8 cellular contexts compared by ENCODE assay signal in genomic region chr1:28329395-28330153, GRCh38. TPM values are rescaled to one million over a fixed set of nuclear protein-coding genes. Genes with fewer than 3 reads are reported as not detected.
DNase-seq lines count a peak whose midpoint lies in the region; ATAC-seq and TF ChIP-seq lines count a peak whose summit lies in the region.

No MANE protein-coding gene starts in this region.

- peak overlapping the region; percentile 84 for H3K27ac ChIP-seq in CD4-positive, alpha-beta memory T cell (ENCODE audit: low read depth, low read length)
- H3K27ac ChIP-seq in HUES6 (ENCODE audit: low read depth, low read length) (peak overlapping the region; percentile 66; the same call in 1 of the 2 replicates), epithelial cell of prostate (peak overlapping the region; percentile 93), thyroid gland (peak overlapping the region; percentile 62 to 86 (median 71))

- intact Hi-C loops in CD4-positive, alpha-beta memory T cell (cut with micrococcal nuclease), result loop anchor here (1.0 kb wide), 2 partner anchors 40 to 81 kb away; partner anchors contain the start of gene PHACTR4
- intact Hi-C loops in thyroid gland (cut with DNase I), result no loop called here

- peaks cover 20% of the 10 kb centered on the region for H3K36me3 ChIP-seq in CD4-positive, alpha-beta memory T cell (ENCODE audit: insufficient read depth, low read length)
- H3K36me3 ChIP-seq in HUES6 (ENCODE audit: control insufficient read depth, insufficient read depth, low read length) (peaks cover 35% of the 10 kb centered on the region), thyroid gland (peaks cover 25 to 29% of the 10 kb centered on the region in 2 donors)

- 48 to 62% methylated on average over 21 to 29 of the region's 29 CpGs for WGBS in thyroid gland, 2 donors

- no peaks in the 10 kb centered on the region for H3K27me3 ChIP-seq in CD4-positive, alpha-beta memory T cell (ENCODE audit: insufficient read depth, low read length)
- H3K27me3 ChIP-seq in HUES6 (ENCODE audit: control insufficient read depth, insufficient read depth, low read length), result no peaks in the 10 kb centered on the region
- H3K27me3 ChIP-seq in thyroid gland, result no peaks in the 10 kb centered on the region

- peaks cover 0 to 2% of the 10 kb centered on the region in 2 donors for H3K27me3 Mint-ChIP-seq in CD4-positive, alpha-beta memory T cell
- peaks cover 5% of the 10 kb centered on the region for H3K27me3 Mint-ChIP-seq in neural crest cell (ENCODE audit: low read depth)

- H3K27ac Mint-ChIP-seq in CD4-positive, alpha-beta memory T cell, result peak overlapping the region; percentile 97 to 100 (median 99)
- peak overlapping the region; percentile 95 for H3K27ac Mint-ChIP-seq in neural crest cell (ENCODE audit: unreplicated experiment)

- peaks cover 29% of the 10 kb centered on the region for H3K4me1 ChIP-seq in CD4-positive, alpha-beta memory T cell (ENCODE audit: insufficient read depth, low read length)
- H3K4me1 ChIP-seq in HUES6 (ENCODE audit: control insufficient read depth, insufficient read depth, low read length), result no peaks in the 10 kb centered on the region
- H3K4me1 ChIP-seq in thyroid gland, result peaks cover 9 to 14% of the 10 kb centered on the region in 2 donors

- H3K9ac ChIP-seq in HUES6 (ENCODE audit: low read length), result peak overlapping the region; percentile 82

- TF ChIP-seq POLR2A in thyroid gland (IDR thresholded peaks at IDR 0.05), result no peak

- TF ChIP-seq CTCF in neural crest cell (conservative IDR thresholded peaks at IDR 0.05) (peak; percentile 36), thyroid gland (IDR thresholded peaks at IDR 0.05) (no peak)

- ATAC-seq in GM21576 (IDR thresholded peaks at IDR 0.05; ENCODE audit: unreplicated experiment) (no peak), GM18868 (IDR thresholded peaks at IDR 0.05; ENCODE audit: unreplicated experiment) (no peak)

- H3K9me3 Mint-ChIP-seq in CD4-positive, alpha-beta memory T cell, result peaks cover 0 to 5% (median 0%) of the 10 kb centered on the region in 8 donors
- H3K9me3 Mint-ChIP-seq in neural crest cell, result no peaks in the 10 kb centered on the region

- H3K4me3 Mint-ChIP-seq in CD4-positive, alpha-beta memory T cell, result peak overlapping the region; percentile 94 to 96 (median 95)
- peak overlapping the region; percentile 98 for H3K4me3 Mint-ChIP-seq in neural crest cell

- no peaks in the 10 kb centered on the region for H3K9me3 ChIP-seq in CD4-positive, alpha-beta memory T cell (ENCODE audit: control insufficient read depth in 1 of 2, low read length in 2 of 2)
- H3K9me3 ChIP-seq in HUES6 (ENCODE audit: control insufficient read depth, insufficient read depth, low read depth, low read length), result no peaks in the 10 kb centered on the region
- no peaks in the 10 kb centered on the region for H3K9me3 ChIP-seq in thyroid gland

- H3K4me3 ChIP-seq in CD4-positive, alpha-beta memory T cell (ENCODE audit: low read length in 2 of 2), result peak overlapping the region; percentile 51 to 53
- H3K4me3 ChIP-seq in HUES6 (ENCODE audit: low read depth, low read length), result peak overlapping the region; percentile 70
- peak overlapping the region; percentile 39 to 60 (median 50) for H3K4me3 ChIP-seq in thyroid gland (replicated peaks in 1 of 3)

- H3K36me3 Mint-ChIP-seq in CD4-positive, alpha-beta memory T cell, result peaks cover 23 to 45% of the 10 kb centered on the region in 2 donors
- peaks cover 3% of the 10 kb centered on the region for H3K36me3 Mint-ChIP-seq in neural crest cell (ENCODE audit: low read depth)

- no peak for DNase-seq in CD4-positive, alpha-beta memory T cell
- DNase-seq in activated CD4-positive, alpha-beta T cell treated with anti-CD3 and anti-CD28 coated beads, Interleukin-2, amount 50 U/mL, for 24 hours (ENCODE audit: low read depth in 1 of 2, low spot score in 1 of 2), result peak; percentile 21 to 30
- DNase-seq in epithelial cell of prostate (ENCODE audit: low read depth, low spot score), result no peak
- DNase-seq in neural crest cell (ENCODE audit: low read depth, low spot score), result peak; percentile 15
- peak; percentile 3 to 11 for DNase-seq in thyroid gland

- POLR2A ChIA-PET in CD4-positive, alpha-beta memory T cell (lab: Charles Lee; ENCODE audit: partially characterized antibody), result interaction anchor here (0.8 to 6.8 kb wide), 32 partner anchors 8 to 852 kb away, joined by 3 to 128 read pairs (median 6); partner anchors contain the start of genes ATP5IF1, DNAJC8, EYA3 and GMEB1

- CTCF ChIA-PET in CD4-positive, alpha-beta memory T cell (lab: Charles Lee; ENCODE audit: partially characterized antibody), result interaction anchor here (0.7 to 3.2 kb wide), 9 partner anchors 30 to 1113 kb away, joined by 3 to 40 read pairs (median 5); partner anchors contain the start of gene YTHDF2

- H3K4me1 Mint-ChIP-seq in CD4-positive, alpha-beta memory T cell, result peaks cover 19 to 39% (median 26%) of the 10 kb centered on the region in 4 donors
- peaks cover 13% of the 10 kb centered on the region for H3K4me1 Mint-ChIP-seq in neural crest cell

RNA-seq across cellular contexts. Expression of gene MED18, which starts 0.7 kb away (rescaled TPM):
- total RNA-seq in CD4-positive, alpha-beta memory T cell, result 10 to 100 TPM; 15.5 to 16.9 TPM
- 10 to 100 TPM in 1 of 2 donors, 1 to 10 TPM in 1; 1.8 to 13.3 TPM for polyA plus RNA-seq in CD4-positive, alpha-beta memory T cell
- total RNA-seq in neural crest cell (11.8 and 12.5 TPM in 2 replicates), thyroid gland (10 to 100 TPM; 10.4 to 16.9 (median 14.2) TPM)

RNA-seq across cellular contexts. Expression of gene PHACTR4, which starts 40.0 kb away (rescaled TPM):
- 10 to 100 TPM; 27.1 to 28.8 TPM for total RNA-seq in CD4-positive, alpha-beta memory T cell
- 10 to 100 TPM in 1 of 2 donors, 1 to 10 TPM in 1; 3.6 to 22.8 TPM for polyA plus RNA-seq in CD4-positive, alpha-beta memory T cell
- total RNA-seq in neural crest cell (79.1 and 80.8 TPM in 2 replicates), thyroid gland (10 to 100 TPM; 25.9 to 31.2 (median 27.8) TPM)

Comparison
In these comparisons a context has a peak if more than half of its experiments do, and no peak if none do; other contexts are left out.
1. DNase-seq: peak in activated CD4-positive, alpha-beta T cell treated with anti-CD3 and anti-CD28 coated beads, Interleukin-2, amount 50 U/mL, for 24 hours (2 of 2), neural crest cell (single experiment) and thyroid gland (2 of 2); none in CD4-positive, alpha-beta memory T cell (0 of 5) and epithelial cell of prostate (single experiment).
2. Peak in every context shown above with its lines, with median percentiles within 50 percentile points of each other: H3K27ac ChIP-seq and H3K4me3 ChIP-seq.